ENCODE assay signal across 1 cellular context in the genomic region with DNA sequence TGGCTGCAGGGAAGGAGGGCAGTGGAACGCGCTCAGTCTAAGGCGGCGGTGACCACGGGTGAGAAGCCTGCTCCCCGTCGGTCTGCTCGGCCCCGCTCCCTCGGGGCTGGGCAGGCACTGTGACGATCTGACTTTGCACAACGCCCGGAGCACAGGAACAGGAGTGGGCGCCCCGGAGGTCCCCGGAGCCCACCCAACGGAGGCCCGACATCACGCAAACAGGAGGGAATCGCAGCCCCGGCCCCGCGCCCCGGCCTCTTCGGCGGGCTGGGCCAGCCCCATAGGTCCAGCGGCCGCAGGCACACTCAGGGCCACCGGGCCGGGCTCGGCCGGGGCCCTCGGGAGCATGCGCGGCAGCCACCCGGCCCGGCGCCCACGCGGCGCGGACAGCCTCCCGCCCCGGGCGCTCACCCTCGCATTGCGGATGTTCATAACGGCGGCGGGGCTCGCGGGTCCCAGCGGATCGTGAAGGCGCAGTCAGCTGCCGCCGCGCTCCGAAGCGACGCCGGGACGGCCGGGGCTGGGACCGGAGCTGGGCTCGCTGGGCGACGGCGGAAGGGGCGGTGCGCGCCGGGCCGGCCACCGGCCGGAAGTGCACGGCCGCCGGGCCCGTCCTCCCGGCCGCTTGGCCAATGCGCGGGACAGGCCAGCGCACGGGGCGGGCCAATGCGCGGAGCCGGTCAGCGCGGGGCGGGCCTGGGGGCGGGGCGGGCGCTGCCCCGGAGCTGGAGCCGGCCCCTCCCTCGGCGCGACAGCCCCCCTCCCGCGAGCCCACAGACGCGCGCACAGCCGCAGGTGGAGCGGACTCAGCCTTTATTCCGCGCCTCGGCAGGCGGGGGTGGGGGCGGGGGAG.
TF ChIP-seq lines count a peak whose summit lies in the region.

Gene NAA10 (minus strand): TSS at position 565 of the 853 bp plus-strand sequence. CDS start 133 bp downstream, at position 432.

TF ChIP-seq in K562, 482 proteins besides CTCF, POLR2A, EP300 and RAD21 (continued from another document):
- TF ChIP-seq VEZF1 (CRISPR knock-in tag; IDR thresholded peaks at IDR 0.05) (peak; percentile 95), CCNT2 (IDR thresholded peaks at IDR 0.05; ENCODE audit: borderline replicate concordance, extremely low read depth, insufficient read length, low read depth, low read length) (peak; percentile 55), ZNF316 (IDR thresholded peaks at IDR 0.05) (no peak), TCF7L2 (IDR thresholded peaks at IDR 0.05; ENCODE audit: low read depth, low read length) (no peak), THAP7 (CRISPR knock-in tag; IDR thresholded peaks at IDR 0.05) (peak; percentile 89), KDM5B (IDR thresholded peaks at IDR 0.05; ENCODE audit: insufficient replicate concordance, low read depth, low read length) (peak; percentile 25), TAF1 (IDR thresholded peaks at IDR 0.05; ENCODE audit: control insufficient read depth, extremely low read depth, insufficient read depth, low read length, severe bottlenecking) (peak; percentile 42), REST (CRISPR knock-in tag; IDR thresholded peaks at IDR 0.05; ENCODE audit: low read depth) (peak; percentile 79), ELF4 (CRISPR knock-in tag; IDR thresholded peaks at IDR 0.05) (no peak), GABPB2 (CRISPR knock-in tag; conservative IDR thresholded peaks at IDR 0.05) (no peak), ZBTB26 (CRISPR knock-in tag; IDR thresholded peaks at IDR 0.05) (no peak), YY1 (IDR thresholded peaks at IDR 0.05; ENCODE audit: borderline replicate concordance in 1 of 3, control insufficient read depth in 1 of 3, extremely low read depth in 1 of 3, insufficient read depth in 3 of 3, insufficient read length in 1 of 3, insufficient replicate concordance in 2 of 3, low read depth in 1 of 3, low read length in 2 of 3) (peak in 1 of 3 experiments; percentile 36), POLR2B (IDR thresholded peaks at IDR 0.05; ENCODE audit: low read depth, partially characterized antibody) (no peak), NFYB (IDR thresholded peaks at IDR 0.05; ENCODE audit: extremely low read depth, insufficient read length) (peak; percentile 10), BDP1 (IDR thresholded peaks at IDR 0.05; ENCODE audit: insufficient read depth, insufficient read length) (no peak), ZNF197 (CRISPR knock-in tag; IDR thresholded peaks at IDR 0.05; ENCODE audit: low read depth) (no peak), SIN3A (IDR thresholded peaks at IDR 0.05; ENCODE audit: borderline replicate concordance in 2 of 2, control insufficient read depth in 1 of 2, low read depth in 2 of 2, low read length in 2 of 2) (peak in 1 of 2 experiments; percentile 79; a peak in 1 of 4 replicates), MEIS2 (IDR thresholded peaks at IDR 0.05; ENCODE audit: partially characterized antibody) (peak; percentile 22), ZNF583 (CRISPR knock-in tag; IDR thresholded peaks at IDR 0.05) (no peak), ZSCAN32 (CRISPR knock-in tag; IDR thresholded peaks at IDR 0.05) (no peak), ZZZ3 (IDR thresholded peaks at IDR 0.05) (no peak), E2F8 (IDR thresholded peaks at IDR 0.05; ENCODE audit: low read depth, partially characterized antibody) (no peak), SAP30 (IDR thresholded peaks at IDR 0.05; ENCODE audit: borderline replicate concordance, insufficient read depth, low read depth, low read length, poor library complexity, severe bottlenecking) (peak; percentile 53)
- TF ChIP-seq, protein P1, sequence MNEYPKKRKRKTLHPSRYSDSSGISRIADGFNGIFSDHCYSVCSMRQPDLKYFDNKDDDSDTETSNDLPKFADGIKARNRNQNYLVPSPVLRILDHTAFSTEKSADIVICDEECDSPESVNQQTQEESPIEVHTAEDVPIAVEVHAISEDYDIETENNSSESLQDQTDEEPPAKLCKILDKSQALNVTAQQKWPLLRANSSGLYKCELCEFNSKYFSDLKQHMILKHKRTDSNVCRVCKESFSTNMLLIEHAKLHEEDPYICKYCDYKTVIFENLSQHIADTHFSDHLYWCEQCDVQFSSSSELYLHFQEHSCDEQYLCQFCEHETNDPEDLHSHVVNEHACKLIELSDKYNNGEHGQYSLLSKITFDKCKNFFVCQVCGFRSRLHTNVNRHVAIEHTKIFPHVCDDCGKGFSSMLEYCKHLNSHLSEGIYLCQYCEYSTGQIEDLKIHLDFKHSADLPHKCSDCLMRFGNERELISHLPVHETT (CRISPR knock-in tag; conservative IDR thresholded peaks at IDR 0.05 in 1 of 2, IDR thresholded peaks at IDR 0.05 in 1 of 2) = peak in 1 of 2 experiments; percentile 90; a peak in 2 of 4 replicates
- TF ChIP-seq, protein P2, sequence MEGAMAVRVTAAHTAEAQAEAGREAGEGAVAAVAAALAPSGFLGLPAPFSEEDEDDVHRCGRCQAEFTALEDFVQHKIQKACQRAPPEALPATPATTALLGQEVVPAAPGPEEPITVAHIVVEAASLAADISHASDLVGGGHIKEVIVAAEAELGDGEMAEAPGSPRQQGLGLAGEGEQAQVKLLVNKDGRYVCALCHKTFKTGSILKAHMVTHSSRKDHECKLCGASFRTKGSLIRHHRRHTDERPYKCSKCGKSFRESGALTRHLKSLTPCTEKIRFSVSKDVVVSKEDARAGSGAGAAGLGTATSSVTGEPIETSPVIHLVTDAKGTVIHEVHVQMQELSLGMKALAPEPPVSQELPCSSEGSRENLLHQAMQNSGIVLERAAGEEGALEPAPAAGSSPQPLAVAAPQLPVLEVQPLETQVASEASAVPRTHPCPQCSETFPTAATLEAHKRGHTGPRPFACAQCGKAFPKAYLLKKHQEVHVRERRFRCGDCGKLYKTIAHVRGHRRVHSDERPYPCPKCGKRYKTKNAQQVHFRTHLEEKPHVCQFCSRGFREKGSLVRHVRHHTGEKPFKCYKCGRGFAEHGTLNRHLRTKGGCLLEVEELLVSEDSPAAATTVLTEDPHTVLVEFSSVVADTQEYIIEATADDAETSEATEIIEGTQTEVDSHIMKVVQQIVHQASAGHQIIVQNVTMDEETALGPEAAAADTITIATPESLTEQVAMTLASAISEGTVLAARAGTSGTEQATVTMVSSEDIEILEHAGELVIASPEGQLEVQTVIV (CRISPR knock-in tag; IDR thresholded peaks at IDR 0.05; ENCODE audit: borderline replicate concordance) = peak; percentile 19; the same call in 1 of the 2 replicates
- TF ChIP-seq, protein P3, sequence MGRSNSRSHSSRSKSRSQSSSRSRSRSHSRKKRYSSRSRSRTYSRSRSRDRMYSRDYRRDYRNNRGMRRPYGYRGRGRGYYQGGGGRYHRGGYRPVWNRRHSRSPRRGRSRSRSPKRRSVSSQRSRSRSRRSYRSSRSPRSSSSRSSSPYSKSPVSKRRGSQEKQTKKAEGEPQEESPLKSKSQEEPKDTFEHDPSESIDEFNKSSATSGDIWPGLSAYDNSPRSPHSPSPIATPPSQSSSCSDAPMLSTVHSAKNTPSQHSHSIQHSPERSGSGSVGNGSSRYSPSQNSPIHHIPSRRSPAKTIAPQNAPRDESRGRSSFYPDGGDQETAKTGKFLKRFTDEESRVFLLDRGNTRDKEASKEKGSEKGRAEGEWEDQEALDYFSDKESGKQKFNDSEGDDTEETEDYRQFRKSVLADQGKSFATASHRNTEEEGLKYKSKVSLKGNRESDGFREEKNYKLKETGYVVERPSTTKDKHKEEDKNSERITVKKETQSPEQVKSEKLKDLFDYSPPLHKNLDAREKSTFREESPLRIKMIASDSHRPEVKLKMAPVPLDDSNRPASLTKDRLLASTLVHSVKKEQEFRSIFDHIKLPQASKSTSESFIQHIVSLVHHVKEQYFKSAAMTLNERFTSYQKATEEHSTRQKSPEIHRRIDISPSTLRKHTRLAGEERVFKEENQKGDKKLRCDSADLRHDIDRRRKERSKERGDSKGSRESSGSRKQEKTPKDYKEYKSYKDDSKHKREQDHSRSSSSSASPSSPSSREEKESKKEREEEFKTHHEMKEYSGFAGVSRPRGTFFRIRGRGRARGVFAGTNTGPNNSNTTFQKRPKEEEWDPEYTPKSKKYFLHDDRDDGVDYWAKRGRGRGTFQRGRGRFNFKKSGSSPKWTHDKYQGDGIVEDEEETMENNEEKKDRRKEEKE (IDR thresholded peaks at IDR 0.05; ENCODE audit: borderline replicate concordance in 1 of 2, control insufficient read depth in 1 of 2, low read depth in 2 of 2, low read length in 1 of 2) = no peak
- TF ChIP-seq, protein P4, sequence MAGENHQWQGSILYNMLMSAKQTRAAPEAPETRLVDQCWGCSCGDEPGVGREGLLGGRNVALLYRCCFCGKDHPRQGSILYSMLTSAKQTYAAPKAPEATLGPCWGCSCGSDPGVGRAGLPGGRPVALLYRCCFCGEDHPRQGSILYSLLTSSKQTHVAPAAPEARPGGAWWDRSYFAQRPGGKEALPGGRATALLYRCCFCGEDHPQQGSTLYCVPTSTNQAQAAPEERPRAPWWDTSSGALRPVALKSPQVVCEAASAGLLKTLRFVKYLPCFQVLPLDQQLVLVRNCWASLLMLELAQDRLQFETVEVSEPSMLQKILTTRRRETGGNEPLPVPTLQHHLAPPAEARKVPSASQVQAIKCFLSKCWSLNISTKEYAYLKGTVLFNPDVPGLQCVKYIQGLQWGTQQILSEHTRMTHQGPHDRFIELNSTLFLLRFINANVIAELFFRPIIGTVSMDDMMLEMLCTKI (IDR thresholded peaks at IDR 0.05; ENCODE audit: partially characterized antibody) = no peak
- TF ChIP-seq, protein P5, sequence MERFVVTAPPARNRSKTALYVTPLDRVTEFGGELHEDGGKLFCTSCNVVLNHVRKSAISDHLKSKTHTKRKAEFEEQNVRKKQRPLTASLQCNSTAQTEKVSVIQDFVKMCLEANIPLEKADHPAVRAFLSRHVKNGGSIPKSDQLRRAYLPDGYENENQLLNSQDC (CRISPR knock-in tag; IDR thresholded peaks at IDR 0.05) = no peak
TF ChIP-seq in K562: peak in this region for 32.
